Comparison of ENCODE assay signal across 33 cellular contexts in the genomic region with DNA sequence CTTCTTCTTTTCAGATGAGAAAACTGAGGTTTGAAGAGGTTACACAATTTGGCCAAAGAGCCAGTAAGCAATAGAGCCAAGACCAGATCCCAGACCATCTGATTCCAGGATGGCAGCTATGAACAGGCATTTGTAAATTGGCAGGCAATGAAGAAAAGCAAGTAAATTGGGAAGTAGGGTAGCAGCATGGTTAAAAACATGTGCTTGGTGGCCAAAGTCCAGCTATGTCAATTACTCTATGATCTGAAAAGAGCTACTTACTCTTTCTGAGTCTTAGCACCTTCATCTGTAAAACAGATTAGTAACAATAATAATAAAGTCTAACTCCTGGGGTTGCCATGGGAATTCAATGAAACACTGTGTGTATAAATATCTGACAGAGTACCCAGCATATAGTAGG.
"Had no signal": no experiment of that assay in that cellular context is flagged by ENCODE, and none has a peak within 500 bp of the region (broad histone marks: within the 10 kb centered on the region; RNA-seq: fewer than 3 reads in every experiment).

No MANE protein-coding gene starts in this region.

- H3K4me1 ChIP-seq: adrenal gland, body of pancreas, breast epithelium had no signal

- FAIRE-seq: astrocyte had no signal

- H3K27ac ChIP-seq: adrenal gland, body of pancreas, breast epithelium, PC-9, VCaP had no signal

- H3K27me3 ChIP-seq: adrenal gland, body of pancreas, breast epithelium had no signal

- H3K4me3 ChIP-seq: adrenal gland, body of pancreas, breast epithelium, PC-9 had no signal

- H3K4me2 ChIP-seq: PC-9 had no signal

- H2AFZ ChIP-seq: PC-9 had no signal

- H3K9me3 ChIP-seq: adrenal gland had no signal

- DNase-seq: activated B cell treated with CpG ODN at 0.5 μM for 24 hours; activated CD4-positive, alpha-beta memory T cell treated with anti-CD3 and anti-CD28 coated beads for 36 hours; activated CD4-positive, alpha-beta T cell treated with anti-CD3 and anti-CD28 coated beads for 4 hours; activated CD4-positive, alpha-beta T cell treated with anti-CD3 and anti-CD28 coated beads, Interleukin-2, amount 50 U/mL, for 1 hour; activated CD4-positive, CD25-positive, alpha-beta regulatory T cell treated with anti-CD3 and anti-CD28 coated beads, Interleukin-2, amount 50 U/mL, for 72 hours; activated CD8-positive, alpha-beta memory T cell treated with anti-CD3 and anti-CD28 coated beads, Interleukin-2, amount 50 U/mL, for 4 hours; activated gamma-delta T cell treated with Interleukin-2 at 50 U/mL for 16 hours; activated naive CD4-positive, alpha-beta T cell treated with anti-CD3 and anti-CD28 coated beads for 36 hours; activated T-cell treated with anti-CD3 and anti-CD28 coated beads for 4 hours; activated T-cell treated with anti-CD3 and anti-CD28 coated beads, Interleukin-2, amount 50 U/mL, for 4 hours; adrenal gland; body of pancreas; cerebellar nuclear complex; Karpas-422; KBM-7; NCI-H1105; NCI-H1417 treated with DMSO at 0.1 percent for 48 hours; NCI-H187 treated with DMSO at 0.1 percent for 48 hours; NCI-H2081; NCI-H2171 treated with DMSO at 0.1 percent for 48 hours; NCI-H2227 treated with DMSO at 0.1 percent for 48 hours; NCI-H524 treated with DMSO at 0.1 percent for 48 hours; NK-92 treated with Interleukin-12 subunit alpha and Interleukin-12 subunit beta, amount 100 ng/mL, for 24 hours; PC-9; Right ventricle myocardium superior; SW 1271; T-helper 1 cell; T-helper 2 cell; T-helper 9 cell had no signal

- H3K36me3 ChIP-seq: adrenal gland, breast epithelium had no signal

- ATAC-seq: activated naive CD4-positive, alpha-beta T cell treated with anti-CD3 and anti-CD28 coated beads, Interleukin-2, amount 50 U/mL, for 72 hours; activated T-cell treated with anti-CD3 and anti-CD28 coated beads, Interleukin-2, amount 50 U/mL, for 4 hours; body of pancreas had no signal
